25 cellular contexts compared by ENCODE assay signal in genomic region chr22:19331474-19331873, GRCh38. TPM values are rescaled to one million over a fixed set of nuclear protein-coding genes. Genes with fewer than 3 reads are reported as not detected.
A peak's percentile ranks its signal among the peaks of the same experiment; 100 is the strongest.
DNase-seq lines count a peak whose midpoint lies in the region; ATAC-seq, FAIRE-seq and TF ChIP-seq lines count a peak whose summit lies in the region.
"Had no signal": no experiment of that assay in that cellular context is flagged by ENCODE, and none has a peak within 500 bp of the region (broad histone marks: within the 10 kb centered on the region; RNA-seq: fewer than 3 reads in every experiment).

No MANE protein-coding gene starts in this region.

- BruUV-seq in Calu3 (replicated peaks; lab: Mats Ljungman, UMichigan) = no TSS peak

- CTCF ChIA-PET in Calu3 (lab: Charles Lee) = no interaction called here

- peaks cover 15% of the 10 kb centered on the region for H3K9me3 Mint-ChIP-seq in progenitor cell of endocrine pancreas (ENCODE audit: low read depth)
- H3K9me3 Mint-ChIP-seq in Calu3 (ENCODE audit: low read depth, unreplicated experiment) = no peaks in the 10 kb centered on the region
- H3K9me3 Mint-ChIP-seq: HFFc6 had no signal

- H3K27ac ChIP-seq in upper lobe of right lung (no peak overlapping the region), left lung (no peak overlapping the region)
- H3K27ac ChIP-seq: A549; BLaER1 treated with 17β-estradiol and CSF1 and Interleukin-3, amounts not matched to agents 10 nM and 100 nM had no signal

- H3K4me3 Mint-ChIP-seq in progenitor cell of endocrine pancreas (ENCODE audit: low read depth) (no peak overlapping the region), Calu3 (ENCODE audit: low read depth, unreplicated experiment) (no peak overlapping the region)
- H3K4me3 Mint-ChIP-seq: CD14-positive monocyte; CD4-positive, alpha-beta T cell; CD8-positive, alpha-beta memory T cell; HFFc6 had no signal

- H3K36me3 ChIP-seq in bronchial epithelial cell (ENCODE audit: control insufficient read depth, insufficient read depth, low read length) (peaks cover 11% of the 10 kb centered on the region), upper lobe of right lung (peaks cover 52% of the 10 kb centered on the region), left lung (peaks cover 0 to 76% of the 10 kb centered on the region in 2 donors)

- peak; percentile 50 for FAIRE-seq in bronchial epithelial cell (lab: Jason Lieb, UNC)
- FAIRE-seq: A549, GM12878, GM18507, H54 had no signal

- in situ Hi-C loops in GM13976 (cut with MboI; ENCODE audit: low sequenced_read_pairs, unreplicated experiment) = no loop called here

- H3K9me3 ChIP-seq in upper lobe of right lung (peaks cover under 1% of the 10 kb centered on the region), left lung (peaks cover 0 to 25% of the 10 kb centered on the region in 2 donors)
- H3K9me3 ChIP-seq: A549, BE2C, HAP-1 had no signal

- H3K4me3 ChIP-seq in bronchial epithelial cell (ENCODE audit: low read depth, low read length) (no peak overlapping the region), upper lobe of right lung (no peak overlapping the region), left lung (no peak overlapping the region)
- H3K4me3 ChIP-seq: A549; BLaER1 treated with 17β-estradiol and CSF1 and Interleukin-3, amounts not matched to agents 10 nM and 100 nM; GM12878; HAP-1 had no signal

- TF ChIP-seq CTCF in GM13976 (IDR thresholded peaks at IDR 0.05; ENCODE audit: borderline replicate concordance, control extremely low read depth, extremely low read depth, insufficient read depth, missing control alignments) (no peak), bronchial epithelial cell (IDR thresholded peaks at IDR 0.05; ENCODE audit: insufficient read depth, low read length, severe bottlenecking) (no peak), progenitor cell of endocrine pancreas (IDR thresholded peaks at IDR 0.05; ENCODE audit: unreplicated experiment) (no peak), upper lobe of right lung (IDR thresholded peaks at IDR 0.05) (no peak), left lung (IDR thresholded peaks at IDR 0.05) (no peak), Calu3 (IDR thresholded peaks at IDR 0.05; ENCODE audit: unreplicated experiment) (no peak)

- peaks cover 3% of the 10 kb centered on the region for H3K4me1 Mint-ChIP-seq in progenitor cell of endocrine pancreas (ENCODE audit: low read depth)
- peaks cover 10% of the 10 kb centered on the region for H3K4me1 Mint-ChIP-seq in Calu3 (ENCODE audit: low read depth, unreplicated experiment)
- H3K4me1 Mint-ChIP-seq: CD14-positive monocyte; CD8-positive, alpha-beta memory T cell had no signal

- no peaks in the 10 kb centered on the region for H3K27me3 Mint-ChIP-seq in progenitor cell of endocrine pancreas
- H3K27me3 Mint-ChIP-seq in Calu3 (ENCODE audit: unreplicated experiment) = no peaks in the 10 kb centered on the region
- H3K27me3 Mint-ChIP-seq: CD4-positive, alpha-beta T cell had no signal

- H3K27ac Mint-ChIP-seq in progenitor cell of endocrine pancreas (peak overlapping the region; percentile 56), Calu3 (ENCODE audit: unreplicated experiment) (no peak overlapping the region)
- H3K27ac Mint-ChIP-seq: CD4-positive, alpha-beta T cell; CD8-positive, alpha-beta memory T cell; HFFc6 had no signal

- intact Hi-C loops in upper lobe of right lung (cut with DNase I) = no loop called here
- intact Hi-C loops in left lung (cut with DNase I) = no loop called here
- intact Hi-C loops in Calu3 (cut with micrococcal nuclease; ENCODE audit: unreplicated experiment) = no loop called here

- H3K4me1 ChIP-seq in upper lobe of right lung (no peaks in the 10 kb centered on the region), left lung (no peaks in the 10 kb centered on the region)
- H3K4me1 ChIP-seq: A549; BE2C; BLaER1 treated with 17β-estradiol and CSF1 and Interleukin-3, amounts not matched to agents 10 nM and 100 nM; HAP-1 had no signal

- DNase-seq in GM13976 (ENCODE audit: low spot score) (peak; percentile 12), bronchial epithelial cell (ENCODE audit: low read depth) (no peak), progenitor cell of endocrine pancreas (ENCODE audit: low spot score, unreplicated experiment) (no peak), upper lobe of right lung (no peak), left lung (no peak), Calu3 (no peak)
- DNase-seq in activated effector memory CD4-positive, alpha-beta T cell treated with Interleukin-2 at 50 U/mL for 16 hours = no peak
- DNase-seq: 8988T; ACHN; AML-193; BE2C; CD4-positive, alpha-beta T cell; CD8-positive, alpha-beta memory T cell; DMS79; EL; GDM1; GOT3; HFFc6 had no signal

- ATAC-seq in upper lobe of right lung (peak; percentile 20), left lung (no peak)
- ATAC-seq: A549, GM12878 had no signal

- peaks cover 57% of the 10 kb centered on the region for H3K36me3 Mint-ChIP-seq in progenitor cell of endocrine pancreas (ENCODE audit: insufficient read depth)
- H3K36me3 Mint-ChIP-seq in Calu3 (ENCODE audit: insufficient read depth, unreplicated experiment) = peaks cover 48% of the 10 kb centered on the region

- H3K27me3 ChIP-seq in bronchial epithelial cell (ENCODE audit: control insufficient read depth, insufficient read depth, low read length) (no peaks in the 10 kb centered on the region), upper lobe of right lung (no peaks in the 10 kb centered on the region), left lung (no peaks in the 10 kb centered on the region)
- H3K27me3 ChIP-seq: BE2C; BLaER1 treated with 17β-estradiol and CSF1 and Interleukin-3, amounts not matched to agents 10 nM and 100 nM had no signal

RNA-seq across cellular contexts. Expression of gene CLTCL1, which starts 40.0 kb away (rescaled TPM):
- total RNA-seq in bronchial epithelial cell = 13.7 and 20.2 TPM in 2 replicates
- total RNA-seq in progenitor cell of endocrine pancreas = 6.6 and 8.7 TPM in 2 replicates
- total RNA-seq in upper lobe of right lung = 4.3 TPM
- total RNA-seq in left lung = 1 to 10 TPM; 5.7 to 8.3 TPM
- 2.9 and 4.4 TPM in 2 replicates for total RNA-seq in Calu3 (2022)
